14 cellular contexts compared by ENCODE assay signal in genomic region chr11:114291381-114291780, GRCh38. TPM values are rescaled to one million over a fixed set of nuclear protein-coding genes. Genes with fewer than 3 reads are reported as not detected.
DNase-seq lines count a peak whose midpoint lies in the region; ATAC-seq and TF ChIP-seq lines count a peak whose summit lies in the region.
"Had no signal": no experiment of that assay in that cellular context is flagged by ENCODE, and none has a peak within 500 bp of the region (broad histone marks: within the 10 kb centered on the region; RNA-seq: fewer than 3 reads in every experiment).

No MANE protein-coding gene starts in this region.

- H3K27me3 ChIP-seq in RWPE2 (ENCODE audit: insufficient read depth, poor library complexity, severe bottlenecking) (no peaks in the 10 kb centered on the region), esophagus muscularis mucosa (peaks cover 0 to 11% (median 0%) of the 10 kb centered on the region in 4 donors), adrenal gland (no peaks in the 10 kb centered on the region)
- H3K27me3 ChIP-seq: thyroid gland had no signal

- H3K27ac ChIP-seq in RWPE2 (ENCODE audit: poor library complexity, severe bottlenecking) (peak overlapping the region; percentile 100), esophagus muscularis mucosa (replicated peaks in 1 of 4) (peak overlapping the region in 3 of 4 donors; percentile 15 to 88 (median 26)), adrenal gland (peak overlapping the region in 2 of 5 donors; percentile 1 to 3)
- H3K27ac ChIP-seq: HL-60 had no signal

- WGBS in esophagus muscularis mucosa, result 50% methylated on average over 5 of the region's 5 CpGs
- WGBS in adrenal gland, 4 donors, result 49 to 74% (median 63%) methylated on average over 5 of the region's 5 CpGs

- TF ChIP-seq CTCF in RWPE2 (IDR thresholded peaks at IDR 0.05; ENCODE audit: poor library complexity, severe bottlenecking), result no peak
- TF ChIP-seq CTCF in esophagus muscularis mucosa (IDR thresholded peaks at IDR 0.05), result no peak
- TF ChIP-seq CTCF in adrenal gland (IDR thresholded peaks at IDR 0.05), result no peak

- no peak for ATAC-seq in RWPE2 (ENCODE audit: low read depth)

- DNase-seq in EH (ENCODE audit: low read depth) (peak; percentile 37), RWPE2 (ENCODE audit: low spot score) (no peak), esophagus muscularis mucosa (ENCODE audit: extremely low spot score) (no peak), skeletal muscle cell (ENCODE audit: low read depth) (peak; percentile 73), adrenal gland (no peak), DMS114 treated with DMSO at 0.1 percent for 48 hours (lab: John Stamatoyannopoulos, UW; ENCODE audit: unreplicated experiment) (no peak), NCI-H1417 treated with DMSO at 0.1 percent for 48 hours (lab: John Stamatoyannopoulos, UW) (no peak)
- no peak for DNase-seq in activated naive CD4-positive, alpha-beta T cell treated with Interleukin-2 at 50 U/mL for 16 hours
- DNase-seq: kidney glomerular epithelial cell; NCI-H1436; NK-92 treated with Interleukin-12 subunit alpha and Interleukin-12 subunit beta, amount 100 ng/mL, for 24 hours; occipital lobe; thyroid gland had no signal

- no peaks in the 10 kb centered on the region for H3K9me3 ChIP-seq in RWPE2 (ENCODE audit: severe bottlenecking)
- H3K9me3 ChIP-seq in esophagus muscularis mucosa, result no peaks in the 10 kb centered on the region
- H3K9me3 ChIP-seq in adrenal gland (replicated peaks in 1 of 3), result no peaks in the 10 kb centered on the region
- H3K9me3 ChIP-seq: thyroid gland had no signal

- no peak for TF ChIP-seq POLR2A in esophagus muscularis mucosa (IDR thresholded peaks at IDR 0.05; ENCODE audit: low read depth)
- TF ChIP-seq POLR2A in adrenal gland (IDR thresholded peaks at IDR 0.05), result no peak

- H3K4me1 ChIP-seq in RWPE2 (ENCODE audit: insufficient read depth, poor library complexity, severe bottlenecking) (peaks cover 55% of the 10 kb centered on the region), esophagus muscularis mucosa (peaks cover 36 to 45% (median 37%) of the 10 kb centered on the region in 4 donors), adrenal gland (replicated peaks in 1 of 2) (peaks cover 0 to 12% of the 10 kb centered on the region in 2 donors)

- intact Hi-C loops in esophagus muscularis mucosa (cut with DNase I), result no loop called here
- intact Hi-C loops in adrenal gland (cut with DNase I), result no loop called here

- TF ChIP-seq EP300 in esophagus muscularis mucosa (IDR thresholded peaks at IDR 0.05), result no peak

- no peaks in the 10 kb centered on the region for H3K36me3 ChIP-seq in RWPE2 (ENCODE audit: low read depth)
- H3K36me3 ChIP-seq in esophagus muscularis mucosa, result no peaks in the 10 kb centered on the region
- H3K36me3 ChIP-seq in adrenal gland (replicated peaks in 1 of 2), result no peaks in the 10 kb centered on the region
- H3K36me3 ChIP-seq: thyroid gland had no signal

- no peak overlapping the region for H3K4me3 ChIP-seq in RWPE2 (ENCODE audit: severe bottlenecking)
- H3K4me3 ChIP-seq in esophagus muscularis mucosa, result peak overlapping the region in 1 of 4 donors; percentile 27
- H3K4me3 ChIP-seq in skeletal muscle cell (ENCODE audit: low read depth, low read length), result no peak overlapping the region
- peak overlapping the region in 1 of 4 donors; percentile 11 for H3K4me3 ChIP-seq in adrenal gland
- H3K4me3 ChIP-seq: thyroid gland had no signal

RNA-seq across cellular contexts. Expression of gene NNMT, which starts 4.8 kb away (rescaled TPM):
- total RNA-seq in esophagus muscularis mucosa, result 100 to 1,000 TPM in 3 of 4 donors, 10 to 100 TPM in 1; 88.9 to 599 (median 293) TPM
- 100 to 1,000 TPM in 2 of 8 donors, 10 to 100 TPM in 6; 13.6 to 162 (median 77.4) TPM for total RNA-seq in adrenal gland
- 100 to 1,000 TPM in 2 of 3 donors, 10 to 100 TPM in 1; 30.6 to 354 (median 128) TPM for polyA plus RNA-seq in adrenal gland
- total RNA-seq: occipital lobe had no signal

Comparison
In these comparisons a context has a peak if more than half of its experiments do, and no peak if none do; other contexts are left out.
1. DNase-seq: peak in EH (single experiment) and skeletal muscle cell (single experiment); none in RWPE2 (single experiment), esophagus muscularis mucosa (single experiment), adrenal gland (0 of 7), DMS114 treated with DMSO at 0.1 percent for 48 hours (single experiment), NCI-H1417 treated with DMSO at 0.1 percent for 48 hours (single experiment) and activated naive CD4-positive, alpha-beta T cell treated with Interleukin-2 at 50 U/mL for 16 hours (single experiment).